Comparison of ENCODE assay signal across 8 cellular contexts in genomic region chr1:234979316-234980223, GRCh38.
DNase-seq lines count a peak whose midpoint lies in the region; ATAC-seq and TF ChIP-seq lines count a peak whose summit lies in the region.

No MANE protein-coding gene starts in this region.

- CTCF ChIA-PET in RWPE1 (lab: Yijun Ruan, JAX) (interaction anchor here (0.6 kb wide), 1 partner anchor 17 kb away, joined by 3 read pairs; no protein-coding TSS in a partner anchor), WTC11 (lab: Charles Lee) (no interaction called here)

- in situ Hi-C loops in gastrocnemius medialis (cut with MboI; ENCODE audit: low sequenced_read_pairs in 4 of 4): loop anchor here (5.0 to 25.0 kb wide), 5 partner anchors 92 to 475 kb away; no protein-coding TSS in a partner anchor

- H3K36me3 Mint-ChIP-seq in WTC11: no peaks in the 10 kb centered on the region

- H3K27ac ChIP-seq in RWPE1 (peak overlapping the region; percentile 97), epithelial cell of prostate (peak overlapping the region; percentile 93), gastrocnemius medialis (peak overlapping the region; percentile 83 to 91 (median 89))

- no peak overlapping the region for H3K4me3 Mint-ChIP-seq in WTC11

- no peak for ATAC-seq in gastrocnemius medialis
- no peak for ATAC-seq in HG02571 (IDR thresholded peaks at IDR 0.05; ENCODE audit: unreplicated experiment)
- no peak for ATAC-seq in WTC11
- no peak for ATAC-seq in HG03025 (IDR thresholded peaks at IDR 0.05; ENCODE audit: low FRiP score, unreplicated experiment)

- no peak for TF ChIP-seq CTCF in GM12865 (IDR thresholded peaks at IDR 0.05; ENCODE audit: insufficient read depth, low read depth, low read length, missing control alignments)
- no peak for TF ChIP-seq CTCF in RWPE1 (conservative IDR thresholded peaks at IDR 0.05; ENCODE audit: low read depth)
- TF ChIP-seq CTCF in gastrocnemius medialis (IDR thresholded peaks at IDR 0.05 in 4 of 5, conservative IDR thresholded peaks at IDR 0.05 in 1 of 5): no peak
- TF ChIP-seq CTCF in WTC11 (IDR thresholded peaks at IDR 0.05): no peak

- no peaks in the 10 kb centered on the region for H3K27me3 ChIP-seq in gastrocnemius medialis

- H3K36me3 ChIP-seq in gastrocnemius medialis: no peaks in the 10 kb centered on the region

- H3K4me3 ChIP-seq in GM12865 (ENCODE audit: low read depth, low read length) (peak overlapping the region; percentile 63), gastrocnemius medialis (peak overlapping the region in 1 of 4 donors; percentile 18)

- intact Hi-C loops in gastrocnemius medialis (cut with DNase I; ENCODE audit: low total_unique reads): loop anchor here (2.0 kb wide), 1 partner anchor 17 kb away; no protein-coding TSS in a partner anchor

- H3K9me3 ChIP-seq in gastrocnemius medialis: no peaks in the 10 kb centered on the region

- no peak for TF ChIP-seq POLR2A in gastrocnemius medialis (IDR thresholded peaks at IDR 0.05)

- H3K4me1 ChIP-seq in gastrocnemius medialis: peaks cover 38 to 61% of the 10 kb centered on the region in 2 donors

- POLR2A ChIA-PET in RWPE1 (lab: Yijun Ruan, JAX; ENCODE audit: low non-redundant PET) (interaction anchor here (0.6 kb wide), 2 partner anchors 122 to 368 kb away, joined by 3 read pairs; no protein-coding TSS in a partner anchor), WTC11 (lab: Charles Lee) (interaction anchor here (0.8 kb wide), 1 partner anchor 9 kb away, joined by 3 read pairs; no protein-coding TSS in a partner anchor)

- H3K4me1 Mint-ChIP-seq in WTC11: peaks cover 30% of the 10 kb centered on the region

- no peaks in the 10 kb centered on the region for H3K9me3 Mint-ChIP-seq in WTC11

- H3K27me3 Mint-ChIP-seq in WTC11 (ENCODE audit: low read depth): no peaks in the 10 kb centered on the region

- no peak overlapping the region for H3K27ac Mint-ChIP-seq in WTC11

- peak; percentile 65 for DNase-seq in GM12865 (ENCODE audit: low read depth)
- DNase-seq in RWPE1 (ENCODE audit: low spot score): no peak
- no peak for DNase-seq in epithelial cell of prostate (ENCODE audit: low read depth, low spot score)
- no peak for DNase-seq in gastrocnemius medialis
- DNase-seq in OCI-M2 (lab: John Stamatoyannopoulos, UW; ENCODE audit: unreplicated experiment): no peak
- no peak for DNase-seq in WTC11 (ENCODE audit: low spot score)

TF ChIP-seq in WTC11, 78 proteins besides CTCF, POLR2A, EP300 and RAD21:
- TF ChIP-seq SMAD4 (CRISPR knock-in tag; IDR thresholded peaks at IDR 0.05) (no peak), ZNF396 (CRISPR knock-in tag; IDR thresholded peaks at IDR 0.05; ENCODE audit: borderline replicate concordance) (no peak), ZSCAN18 (CRISPR knock-in tag; IDR thresholded peaks at IDR 0.05) (no peak), JAZF1 (CRISPR knock-in tag; IDR thresholded peaks at IDR 0.05) (no peak), GTF2I (CRISPR knock-in tag; conservative IDR thresholded peaks at IDR 0.05) (no peak), MYBL2 (CRISPR knock-in tag; IDR thresholded peaks at IDR 0.05) (no peak), AFF4 (CRISPR knock-in tag; IDR thresholded peaks at IDR 0.05; ENCODE audit: borderline replicate concordance) (no peak), MLX (CRISPR knock-in tag; IDR thresholded peaks at IDR 0.05) (no peak), RORB (CRISPR knock-in tag; IDR thresholded peaks at IDR 0.05) (no peak), CBFB (CRISPR knock-in tag; IDR thresholded peaks at IDR 0.05; ENCODE audit: low read depth) (no peak), E2F5 (CRISPR knock-in tag; IDR thresholded peaks at IDR 0.05) (no peak), FOXP1 (CRISPR knock-in tag; IDR thresholded peaks at IDR 0.05; ENCODE audit: borderline replicate concordance) (no peak), ZNF317 (CRISPR knock-in tag; IDR thresholded peaks at IDR 0.05; ENCODE audit: borderline replicate concordance, low read depth) (no peak), SMAD3 (CRISPR knock-in tag; IDR thresholded peaks at IDR 0.05; ENCODE audit: borderline replicate concordance) (no peak), NFATC4 (CRISPR knock-in tag; IDR thresholded peaks at IDR 0.05) (no peak), NR2C2 (CRISPR knock-in tag; IDR thresholded peaks at IDR 0.05) (no peak), GABPB1 (CRISPR knock-in tag; IDR thresholded peaks at IDR 0.05) (no peak), NR1H2 (CRISPR knock-in tag; IDR thresholded peaks at IDR 0.05) (no peak)
TF ChIP-seq in WTC11: peak in this region for 0.
